ENCODE assay signal across 1 cellular context in the genomic region with DNA sequence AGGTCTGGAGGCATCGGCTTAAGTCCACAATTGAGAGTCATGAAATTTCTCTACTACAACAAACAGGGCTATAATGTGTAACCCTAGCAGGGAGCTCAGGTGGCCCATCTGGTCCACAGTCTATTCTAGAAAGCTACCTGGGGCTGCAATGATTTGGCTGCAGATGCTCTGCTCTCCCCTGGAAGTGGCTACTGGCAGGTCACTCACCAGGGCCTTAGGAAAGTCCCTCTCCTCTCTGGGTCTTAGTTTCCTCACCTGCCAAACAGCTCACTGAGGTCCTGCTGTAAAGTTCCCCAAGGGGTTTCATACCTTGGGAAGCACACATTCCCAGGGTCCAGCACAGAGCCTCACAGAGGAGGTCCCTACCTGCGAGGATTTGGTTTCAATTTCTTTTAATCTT.
TF ChIP-seq lines count a peak whose summit lies in the region.

No MANE protein-coding gene starts in this region.

TF ChIP-seq in HepG2, 621 proteins besides CTCF, POLR2A, EP300 and RAD21:
- TF ChIP-seq, protein P1, sequence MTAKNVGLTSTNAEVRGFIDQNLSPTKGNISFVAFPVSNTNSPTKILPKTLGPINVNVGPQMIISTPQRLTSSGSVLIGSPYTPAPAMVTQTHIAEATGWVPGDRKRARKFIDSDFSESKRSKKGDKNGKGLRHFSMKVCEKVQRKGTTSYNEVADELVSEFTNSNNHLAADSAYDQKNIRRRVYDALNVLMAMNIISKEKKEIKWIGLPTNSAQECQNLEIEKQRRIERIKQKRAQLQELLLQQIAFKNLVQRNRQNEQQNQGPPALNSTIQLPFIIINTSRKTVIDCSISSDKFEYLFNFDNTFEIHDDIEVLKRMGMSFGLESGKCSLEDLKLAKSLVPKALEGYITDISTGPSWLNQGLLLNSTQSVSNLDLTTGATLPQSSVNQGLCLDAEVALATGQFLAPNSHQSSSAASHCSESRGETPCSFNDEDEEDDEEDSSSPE (CRISPR knock-in tag; IDR thresholded peaks at IDR 0.05): no peak
- no peak for TF ChIP-seq TARDBP (CRISPR knock-in tag; IDR thresholded peaks at IDR 0.05)
- TF ChIP-seq, protein P2, sequence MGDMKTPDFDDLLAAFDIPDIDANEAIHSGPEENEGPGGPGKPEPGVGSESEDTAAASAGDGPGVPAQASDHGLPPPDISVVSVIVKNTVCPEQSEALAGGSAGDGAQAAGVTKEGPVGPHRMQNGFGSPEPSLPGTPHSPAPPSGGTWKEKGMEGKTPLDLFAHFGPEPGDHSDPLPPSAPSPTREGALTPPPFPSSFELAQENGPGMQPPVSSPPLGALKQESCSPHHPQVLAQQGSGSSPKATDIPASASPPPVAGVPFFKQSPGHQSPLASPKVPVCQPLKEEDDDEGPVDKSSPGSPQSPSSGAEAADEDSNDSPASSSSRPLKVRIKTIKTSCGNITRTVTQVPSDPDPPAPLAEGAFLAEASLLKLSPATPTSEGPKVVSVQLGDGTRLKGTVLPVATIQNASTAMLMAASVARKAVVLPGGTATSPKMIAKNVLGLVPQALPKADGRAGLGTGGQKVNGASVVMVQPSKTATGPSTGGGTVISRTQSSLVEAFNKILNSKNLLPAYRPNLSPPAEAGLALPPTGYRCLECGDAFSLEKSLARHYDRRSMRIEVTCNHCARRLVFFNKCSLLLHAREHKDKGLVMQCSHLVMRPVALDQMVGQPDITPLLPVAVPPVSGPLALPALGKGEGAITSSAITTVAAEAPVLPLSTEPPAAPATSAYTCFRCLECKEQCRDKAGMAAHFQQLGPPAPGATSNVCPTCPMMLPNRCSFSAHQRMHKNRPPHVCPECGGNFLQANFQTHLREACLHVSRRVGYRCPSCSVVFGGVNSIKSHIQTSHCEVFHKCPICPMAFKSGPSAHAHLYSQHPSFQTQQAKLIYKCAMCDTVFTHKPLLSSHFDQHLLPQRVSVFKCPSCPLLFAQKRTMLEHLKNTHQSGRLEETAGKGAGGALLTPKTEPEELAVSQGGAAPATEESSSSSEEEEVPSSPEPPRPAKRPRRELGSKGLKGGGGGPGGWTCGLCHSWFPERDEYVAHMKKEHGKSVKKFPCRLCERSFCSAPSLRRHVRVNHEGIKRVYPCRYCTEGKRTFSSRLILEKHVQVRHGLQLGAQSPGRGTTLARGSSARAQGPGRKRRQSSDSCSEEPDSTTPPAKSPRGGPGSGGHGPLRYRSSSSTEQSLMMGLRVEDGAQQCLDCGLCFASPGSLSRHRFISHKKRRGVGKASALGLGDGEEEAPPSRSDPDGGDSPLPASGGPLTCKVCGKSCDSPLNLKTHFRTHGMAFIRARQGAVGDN (CRISPR knock-in tag; IDR thresholded peaks at IDR 0.05): no peak
- TF ChIP-seq LCORL (IDR thresholded peaks at IDR 0.05): no peak
- TF ChIP-seq LCORL (CRISPR knock-in tag; IDR thresholded peaks at IDR 0.05): no peak
- TF ChIP-seq ZNF720 (CRISPR knock-in tag; IDR thresholded peaks at IDR 0.05): no peak
- TF ChIP-seq KLF11 (CRISPR knock-in tag; IDR thresholded peaks at IDR 0.05): no peak
- no peak for TF ChIP-seq KAT7 (CRISPR knock-in tag; IDR thresholded peaks at IDR 0.05; ENCODE audit: borderline replicate concordance)
- no peak for TF ChIP-seq ZNF790 (CRISPR knock-in tag; IDR thresholded peaks at IDR 0.05; ENCODE audit: borderline replicate concordance)
- no peak for TF ChIP-seq ZNF678 (CRISPR knock-in tag; IDR thresholded peaks at IDR 0.05)
- TF ChIP-seq, protein P3, sequence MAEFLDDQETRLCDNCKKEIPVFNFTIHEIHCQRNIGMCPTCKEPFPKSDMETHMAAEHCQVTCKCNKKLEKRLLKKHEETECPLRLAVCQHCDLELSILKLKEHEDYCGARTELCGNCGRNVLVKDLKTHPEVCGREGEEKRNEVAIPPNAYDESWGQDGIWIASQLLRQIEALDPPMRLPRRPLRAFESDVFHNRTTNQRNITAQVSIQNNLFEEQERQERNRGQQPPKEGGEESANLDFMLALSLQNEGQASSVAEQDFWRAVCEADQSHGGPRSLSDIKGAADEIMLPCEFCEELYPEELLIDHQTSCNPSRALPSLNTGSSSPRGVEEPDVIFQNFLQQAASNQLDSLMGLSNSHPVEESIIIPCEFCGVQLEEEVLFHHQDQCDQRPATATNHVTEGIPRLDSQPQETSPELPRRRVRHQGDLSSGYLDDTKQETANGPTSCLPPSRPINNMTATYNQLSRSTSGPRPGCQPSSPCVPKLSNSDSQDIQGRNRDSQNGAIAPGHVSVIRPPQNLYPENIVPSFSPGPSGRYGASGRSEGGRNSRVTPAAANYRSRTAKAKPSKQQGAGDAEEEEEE (CRISPR knock-in tag; IDR thresholded peaks at IDR 0.05; ENCODE audit: borderline replicate concordance): no peak
- no peak for TF ChIP-seq U2AF2 (IDR thresholded peaks at IDR 0.05; ENCODE audit: low read depth, low read length)
- no peak for TF ChIP-seq RBFOX2 (IDR thresholded peaks at IDR 0.05; ENCODE audit: low read depth, low read length)
- TF ChIP-seq RORA (CRISPR knock-in tag; IDR thresholded peaks at IDR 0.05): no peak
